ENCODE assay signal across 10 cellular contexts in genomic region chr5:96483878-96484277, GRCh38. TPM values are rescaled to one million over a fixed set of nuclear protein-coding genes. Genes with fewer than 3 reads are reported as not detected.
DNase-seq lines count a peak whose midpoint lies in the region; ATAC-seq, FAIRE-seq and TF ChIP-seq lines count a peak whose summit lies in the region.
"Had no signal": no experiment of that assay in that cellular context is flagged by ENCODE, and none has a peak within 500 bp of the region (broad histone marks: within the 10 kb centered on the region; RNA-seq: fewer than 3 reads in every experiment).

No MANE protein-coding gene starts in this region.

- no peaks in the 10 kb centered on the region for H4K20me1 ChIP-seq in osteoblast (ENCODE audit: insufficient read depth, low read length)

- no peaks in the 10 kb centered on the region for H3K9me3 ChIP-seq in osteoblast (ENCODE audit: low read depth, low read length)

- TF ChIP-seq CTCF in NB4 (IDR thresholded peaks at IDR 0.05; ENCODE audit: low read depth, low read length) (no peak), choroid plexus epithelial cell (conservative IDR thresholded peaks at IDR 0.05; ENCODE audit: low read depth, low read length) (no peak), osteoblast (IDR thresholded peaks at IDR 0.05; ENCODE audit: extremely low read depth, low read depth, low read length) (no peak)

- H3K4me3 ChIP-seq in NB4 (ENCODE audit: low read depth, low read length), result no peak overlapping the region
- no peak overlapping the region for H3K4me3 ChIP-seq in choroid plexus epithelial cell (ENCODE audit: low read depth, low read length)
- H3K4me3 ChIP-seq in osteoblast (ENCODE audit: insufficient read depth, low read length), result no peak overlapping the region

- no peak overlapping the region for H2AFZ ChIP-seq in osteoblast (ENCODE audit: low read length)

- H3K27ac ChIP-seq in osteoblast (ENCODE audit: low read depth, low read length), result no peak overlapping the region

- ATAC-seq in HG03039 (IDR thresholded peaks at IDR 0.05; ENCODE audit: unreplicated experiment) (no peak), HG03439 (IDR thresholded peaks at IDR 0.05; ENCODE audit: unreplicated experiment) (no peak)

- no peak for TF ChIP-seq POLR2A in NB4 (IDR thresholded peaks at IDR 0.05; ENCODE audit: extremely low read depth, insufficient read length)

- DNase-seq in SKM-1 (lab: John Stamatoyannopoulos, UW; ENCODE audit: unreplicated experiment) (peak; percentile 4), SKM-1 treated with dmso at 0.1 percent for 144 hours (lab: John Stamatoyannopoulos, UW; ENCODE audit: unreplicated experiment) (no peak), NB4 (ENCODE audit: low read depth) (peak; percentile 49), choroid plexus epithelial cell (ENCODE audit: low read depth) (peak; percentile 69), osteoblast (ENCODE audit: insufficient read length, low spot score, missing footprints) (peak; percentile 81), RCC 7860 (ENCODE audit: low spot score) (no peak)
- DNase-seq: activated CD8-positive, alpha-beta memory T cell treated with anti-CD3 and anti-CD28 coated beads, Interleukin-2, amount 50 U/mL, for 48 hours; stimulated activated CD8-positive, alpha-beta memory T cell treated with anti-CD3 and anti-CD28 coated beads, Interleukin-4, amount 100 ng/mL, for 48 hours had no signal

- no peaks in the 10 kb centered on the region for H3K36me3 ChIP-seq in osteoblast (ENCODE audit: insufficient read depth, low read length)

- FAIRE-seq in RCC 7860 (lab: Jason Lieb, UNC), result no peak

- no peaks in the 10 kb centered on the region for H3K4me1 ChIP-seq in osteoblast (ENCODE audit: insufficient read depth, low read length)

- H3K79me2 ChIP-seq in osteoblast (ENCODE audit: insufficient read depth, low read length), result no peaks in the 10 kb centered on the region

- no peak overlapping the region for H3K4me2 ChIP-seq in osteoblast (ENCODE audit: insufficient read depth, low read length)

- H3K27me3 ChIP-seq in osteoblast (ENCODE audit: insufficient read depth, low read length), result no peaks in the 10 kb centered on the region

RNA-seq across cellular contexts. Expression of gene PCSK1, which starts 50.8 kb away (rescaled TPM):
- total RNA-seq in osteoblast, result 0.88 and 1.1 TPM in 2 replicates

Comparison
In these comparisons a context has a peak if more than half of its experiments do, and no peak if none do; other contexts are left out.
1. DNase-seq: peak in SKM-1 (single experiment), NB4 (single experiment), choroid plexus epithelial cell (single experiment) and osteoblast (single experiment); none in SKM-1 treated with dmso at 0.1 percent for 144 hours (single experiment) and RCC 7860 (single experiment).